Comparison of ENCODE assay signal across 12 cellular contexts in the genomic region with DNA sequence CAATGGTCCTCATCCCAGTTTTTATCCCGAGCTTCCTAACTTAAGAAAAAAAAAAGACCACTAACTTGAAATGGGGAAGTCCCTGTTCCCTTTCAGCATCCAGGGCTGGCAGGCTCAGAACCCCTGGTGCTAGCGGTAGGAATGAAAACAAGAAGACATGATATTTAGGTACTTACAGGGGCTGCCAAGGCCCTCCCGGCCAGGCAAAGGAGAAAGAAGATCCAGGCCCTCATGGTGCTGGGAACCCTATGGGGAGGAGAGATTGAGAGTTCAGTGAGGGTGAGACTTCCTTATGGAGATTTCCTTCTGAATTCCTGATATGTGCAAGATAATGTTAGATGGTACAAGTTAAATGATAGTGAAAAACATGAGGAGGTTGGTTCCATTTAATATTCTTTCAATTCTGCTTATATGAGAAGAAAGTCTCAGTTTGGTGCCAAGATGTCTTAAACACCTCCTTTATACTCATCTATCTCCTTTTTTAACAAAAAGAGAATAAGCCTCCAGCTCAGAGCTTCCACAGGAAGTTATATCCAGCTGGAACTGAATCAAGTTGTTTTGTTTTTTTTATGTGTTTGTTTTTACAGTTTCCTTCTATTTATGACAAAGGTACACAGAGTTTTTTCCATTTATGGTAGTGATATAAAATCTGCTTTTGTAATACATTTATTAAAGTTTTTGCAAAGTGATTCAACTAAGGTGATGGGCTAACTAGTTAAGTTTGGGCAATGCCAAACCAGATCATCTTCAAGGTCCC. TPM values are rescaled to one million over a fixed set of nuclear protein-coding genes. Genes with fewer than 3 reads are reported as not detected.
DNase-seq lines count a peak whose midpoint lies in the region; ATAC-seq and TF ChIP-seq lines count a peak whose summit lies in the region.
"Had no signal": no experiment of that assay in that cellular context is flagged by ENCODE, and none has a peak within 500 bp of the region (broad histone marks: within the 10 kb centered on the region; RNA-seq: fewer than 3 reads in every experiment).

No MANE protein-coding gene starts in this region.

- DNase-seq in heart left ventricle (no peak), left ventricle myocardium superior (no peak), colonic mucosa (no peak), upper lobe of left lung (no peak), NCI-H82 (lab: John Stamatoyannopoulos, UW) (no peak), GDM1 (lab: John Stamatoyannopoulos, UW) (no peak)
- DNase-seq: effector CD8-positive, alpha-beta T cell; left colon; NCI-H1092 treated with DMSO at 0.1 percent for 48 hours had no signal

- WGBS in heart left ventricle, 4 donors = 32 to 49% (median 40%) methylated on average over 3 of the region's 3 CpGs
- 36 to 72% methylated on average over 2 of the region's 3 CpGs for WGBS in mesodermal cell (ENCODE audit: insufficient coverage in 2 of 2), 2 experiments
- 40 to 43% methylated on average over 3 of the region's 3 CpGs for WGBS in upper lobe of left lung, 2 donors

- no peaks in the 10 kb centered on the region for H3K9me3 Mint-ChIP-seq in activated T-helper 17 cell treated with anti-CD3 and anti-CD28 coated beads, Interleukin-2, amount 50 U/mL, for 72 hours

- intact Hi-C loops in heart left ventricle (cut with DNase I) (loop anchor here in 1 of 10 donors (5.0 kb wide), 1 partner anchor 66 kb away; no protein-coding TSS in a partner anchor), left ventricle myocardium superior (cut with micrococcal nuclease) (no loop called here), colonic mucosa (cut with DNase I) (no loop called here)

- H3K36me3 ChIP-seq in heart left ventricle (peaks cover 0 to 64% (median 31%) of the 10 kb centered on the region in 9 donors), colonic mucosa (no peaks in the 10 kb centered on the region), mesodermal cell (ENCODE audit: control insufficient read depth, insufficient read depth, low read length) (peaks cover 92% of the 10 kb centered on the region), upper lobe of left lung (peaks cover 0 to 60% (median 7%) of the 10 kb centered on the region in 4 donors)

- H3K4me1 ChIP-seq in heart left ventricle = peaks cover 25 to 98% (median 93%) of the 10 kb centered on the region in 12 donors
- H3K4me1 ChIP-seq in colonic mucosa = no peaks in the 10 kb centered on the region
- H3K4me1 ChIP-seq in mesodermal cell (ENCODE audit: control insufficient read depth, insufficient read depth, low read length, poor library complexity, severe bottlenecking) = peaks cover 92% of the 10 kb centered on the region
- H3K4me1 ChIP-seq in upper lobe of left lung = peaks cover 79 to 93% (median 89%) of the 10 kb centered on the region in 4 donors

- H3K9ac ChIP-seq in colonic mucosa (ENCODE audit: low read depth in 2 of 2, low read length in 2 of 2) = no peak overlapping the region

- H3K27ac ChIP-seq in heart left ventricle (peak overlapping the region; percentile 79 to 94 (median 89)), colonic mucosa (peak overlapping the region; percentile 48), mesodermal cell (ENCODE audit: low read depth, low read length, severe bottlenecking) (peak overlapping the region; percentile 88), upper lobe of left lung (peak overlapping the region; percentile 80 to 91 (median 86))

- no peaks in the 10 kb centered on the region for H3K27me3 ChIP-seq in heart left ventricle
- H3K27me3 ChIP-seq in colonic mucosa = no peaks in the 10 kb centered on the region
- no peaks in the 10 kb centered on the region for H3K27me3 ChIP-seq in upper lobe of left lung

- H3K4me3 ChIP-seq in heart left ventricle (peak overlapping the region in 4 of 12 donors; percentile 6 to 22 (median 14)), colonic mucosa (no peak overlapping the region), mesodermal cell (ENCODE audit: extremely low read depth, insufficient read depth, low read length, poor library complexity, severe bottlenecking) (no peak overlapping the region), upper lobe of left lung (no peak overlapping the region)
- H3K4me3 ChIP-seq: A549 had no signal

- TF ChIP-seq EP300 in upper lobe of left lung (IDR thresholded peaks at IDR 0.05) = no peak

- peaks cover 3% of the 10 kb centered on the region for H3K27me3 Mint-ChIP-seq in activated T-helper 17 cell treated with anti-CD3 and anti-CD28 coated beads, Interleukin-2, amount 50 U/mL, for 72 hours

- no peaks in the 10 kb centered on the region for H3K4me1 Mint-ChIP-seq in activated T-helper 17 cell treated with anti-CD3 and anti-CD28 coated beads, Interleukin-2, amount 50 U/mL, for 72 hours

- TF ChIP-seq CTCF in heart left ventricle (IDR thresholded peaks at IDR 0.05) (no peak), colonic mucosa (IDR thresholded peaks at IDR 0.05) (no peak), upper lobe of left lung (IDR thresholded peaks at IDR 0.05) (no peak)

- no peak overlapping the region for H3K4me3 Mint-ChIP-seq in activated T-helper 17 cell treated with anti-CD3 and anti-CD28 coated beads, Interleukin-2, amount 50 U/mL, for 72 hours

- TF ChIP-seq POLR2A in heart left ventricle (IDR thresholded peaks at IDR 0.05) (no peak), upper lobe of left lung (IDR thresholded peaks at IDR 0.05) (no peak)

- no peak overlapping the region for H3K27ac Mint-ChIP-seq in activated T-helper 17 cell treated with anti-CD3 and anti-CD28 coated beads, Interleukin-2, amount 50 U/mL, for 72 hours

- H3K36me3 Mint-ChIP-seq in activated T-helper 17 cell treated with anti-CD3 and anti-CD28 coated beads, Interleukin-2, amount 50 U/mL, for 72 hours (ENCODE audit: low read depth) = no peaks in the 10 kb centered on the region

- H3K9me3 ChIP-seq in heart left ventricle (no peaks in the 10 kb centered on the region), colonic mucosa (no peaks in the 10 kb centered on the region), mesodermal cell (ENCODE audit: control insufficient read depth, low read length) (no peaks in the 10 kb centered on the region), upper lobe of left lung (no peaks in the 10 kb centered on the region)
- H3K9me3 ChIP-seq: A549 had no signal

- peak in 1 of 4 donors; percentile 30 for ATAC-seq in heart left ventricle
- ATAC-seq in left ventricle myocardium superior = no peak
- ATAC-seq in upper lobe of left lung (ENCODE audit: low FRiP score in 2 of 2) = no peak
- ATAC-seq in activated T-helper 17 cell treated with anti-CD3 and anti-CD28 coated beads, Interleukin-2, amount 50 U/mL, for 72 hours (replicated peaks) = no peak
- ATAC-seq: A549, left colon had no signal

RNA-seq across cellular contexts. Expression of a gene that starts 10.6 kb away (rescaled TPM):
- total RNA-seq in heart left ventricle (1,000 to 10,000 TPM in 1 of 9 donors, 100 to 1,000 TPM in 8; 355 to 1,522 (median 471) TPM), left ventricle myocardium superior (439 TPM), colonic mucosa (100 to 1,000 TPM; 107 to 258 TPM), upper lobe of left lung (1,000 to 10,000 TPM in 1 of 6 donors, 100 to 1,000 TPM in 5; 234 to 1,553 (median 581) TPM)
- polyA plus RNA-seq in heart left ventricle = 100 to 1,000 TPM; 119 to 747 TPM
- 2,112 TPM for polyA plus RNA-seq in mesodermal cell (2013, experiment 1 of 2)
- polyA plus RNA-seq in mesodermal cell (2013, experiment 2 of 2) = 2,024 TPM
- total RNA-seq in activated T-helper 17 cell treated with anti-CD3 and anti-CD28 coated beads, Interleukin-2, amount 50 U/mL, for 72 hours = under 1 TPM in 1 of 2 donors, not detected in 1; 0.26 TPM

Comparison
In these comparisons a context has a peak if more than half of its experiments do, and no peak if none do; other contexts are left out.
1. RNA of a gene that starts 10.6 kb away (total RNA-seq): 234 to 1,553 TPM in upper lobe of left lung, 355 to 1,522 TPM in heart left ventricle, 439 TPM in left ventricle myocardium superior (single experiment) and 107 to 258 TPM in colonic mucosa; 0.26 TPM in activated T-helper 17 cell treated with anti-CD3 and anti-CD28 coated beads, Interleukin-2, amount 50 U/mL, for 72 hours; every median in the first group is over 10 times any median in the second.
2. Peak in every context shown above with its lines, with median percentiles within 50 percentile points of each other: H3K27ac ChIP-seq.